ENCODE assay signal across 19 cellular contexts in genomic region chr5:120740989-120741388, GRCh38.
A peak's percentile ranks its signal among the peaks of the same experiment; 100 is the strongest.
DNase-seq lines count a peak whose midpoint lies in the region; ATAC-seq, FAIRE-seq and TF ChIP-seq lines count a peak whose summit lies in the region.
"Had no signal": no experiment of that assay in that cellular context is flagged by ENCODE, and none has a peak within 500 bp of the region (broad histone marks: within the 10 kb centered on the region; RNA-seq: fewer than 3 reads in every experiment).

No MANE protein-coding gene starts in this region.

- DNase-seq in HepG2 (ENCODE audit: low spot score) (no peak), right lobe of liver (no peak), H1 (ENCODE audit: low read depth in 1 of 2, low spot score in 2 of 2) (no peak), small intestine (no peak)
- DNase-seq in naive thymus-derived CD8-positive, alpha-beta T cell = no peak
- DNase-seq: C1 segment of cervical spinal cord; Calu3; CD4-positive, alpha-beta memory T cell; COR-L47; DMS53; DMS79 treated with DMSO at 0.1 percent for 48 hours; GF-D8; GOT3; H7; HCEC 1CT had no signal

- no peak for TF ChIP-seq CTCF in HepG2 (CRISPR knock-in tag; IDR thresholded peaks at IDR 0.05)
- TF ChIP-seq CTCF in right lobe of liver (IDR thresholded peaks at IDR 0.05) = no peak
- TF ChIP-seq CTCF in H1 (IDR thresholded peaks at IDR 0.05; ENCODE audit: control extremely low read depth in 1 of 3, insufficient read depth in 1 of 3, low read depth in 1 of 3, low read length in 3 of 3) = no peak

- H3K4ac ChIP-seq in H1 (replicated peaks; ENCODE audit: insufficient read length, low read depth, low read length) = no peak overlapping the region

- H2BK12ac ChIP-seq in H1 (ENCODE audit: low read depth, low read length) = no peak overlapping the region

- H2BK5ac ChIP-seq in H1 (ENCODE audit: low read depth, low read length) = no peak overlapping the region

- no peaks in the 10 kb centered on the region for H3K79me1 ChIP-seq in H1 (ENCODE audit: low read depth, low read length)

- H3K4me3 Mint-ChIP-seq in naive thymus-derived CD8-positive, alpha-beta T cell = no peak overlapping the region
- no peak overlapping the region for H3K4me3 Mint-ChIP-seq in activated T-helper 17 cell treated with anti-CD3 and anti-CD28 coated beads, Interleukin-2, amount 50 U/mL, for 72 hours
- H3K4me3 Mint-ChIP-seq: CD4-positive, alpha-beta memory T cell had no signal

- H3K9me3 Mint-ChIP-seq in naive thymus-derived CD8-positive, alpha-beta T cell = peaks cover 0 to 10% (median 5%) of the 10 kb centered on the region in 9 donors
- H3K9me3 Mint-ChIP-seq in activated T-helper 17 cell treated with anti-CD3 and anti-CD28 coated beads, Interleukin-2, amount 50 U/mL, for 72 hours = peaks cover 9% of the 10 kb centered on the region

- H3K23ac ChIP-seq in H1 (ENCODE audit: insufficient read length) = no peak overlapping the region

- intact Hi-C loops in HepG2 (cut with micrococcal nuclease; ENCODE audit: unreplicated experiment) = no loop called here
- intact Hi-C loops in right lobe of liver (cut with DNase I) = no loop called here

- H3K9me3 ChIP-seq in HepG2 (ENCODE audit: low read length) = no peaks in the 10 kb centered on the region
- no peaks in the 10 kb centered on the region for H3K9me3 ChIP-seq in right lobe of liver
- no peaks in the 10 kb centered on the region for H3K9me3 ChIP-seq in H1 (ENCODE audit: insufficient read depth in 2 of 2, low read depth in 1 of 2, low read length in 1 of 2)
- H3K9me3 ChIP-seq in small intestine (ENCODE audit: control insufficient read depth, low read depth) = no peaks in the 10 kb centered on the region

- no peaks in the 10 kb centered on the region for H3K36me3 Mint-ChIP-seq in naive thymus-derived CD8-positive, alpha-beta T cell
- no peaks in the 10 kb centered on the region for H3K36me3 Mint-ChIP-seq in activated T-helper 17 cell treated with anti-CD3 and anti-CD28 coated beads, Interleukin-2, amount 50 U/mL, for 72 hours (ENCODE audit: low read depth)
- H3K36me3 Mint-ChIP-seq: CD4-positive, alpha-beta memory T cell had no signal

- H2BK15ac ChIP-seq in H1 (ENCODE audit: low read length) = no peak overlapping the region

- H4K91ac ChIP-seq in H1 (replicated peaks; ENCODE audit: insufficient read length, low read length) = no peak overlapping the region

- H2AFZ ChIP-seq in HepG2 (ENCODE audit: low read length) = no peak overlapping the region
- H2AFZ ChIP-seq in H1 (ENCODE audit: low read length) = no peak overlapping the region

- in situ Hi-C loops in HepG2 (cut with HindIII; ENCODE audit: extremely low pct_ligation_motif_present, low pct_unique_long_range_greater_than_20kb) = no loop called here

- CTCF ChIA-PET in HepG2 (lab: Yijun Ruan, JAX; ENCODE audit: low intra/inter-chr PET ratio, low total read pairs) = no interaction called here
- CTCF ChIA-PET in H1 (lab: Charles Lee; ENCODE audit: partially characterized antibody) = interaction anchor here (1.3 kb wide), 1 partner anchor 9 kb away, joined by 3 read pairs; no protein-coding TSS in a partner anchor

- TF ChIP-seq POLR2A in HepG2 (IDR thresholded peaks at IDR 0.05; ENCODE audit: insufficient read depth in 1 of 2, low read depth in 2 of 2, low read length in 2 of 2) (no peak), right lobe of liver (IDR thresholded peaks at IDR 0.05) (no peak), H1 (IDR thresholded peaks at IDR 0.05; ENCODE audit: control extremely low read depth in 1 of 2, low read depth in 2 of 2, low read length in 2 of 2) (no peak)

- H3K4me1 ChIP-seq in HepG2 (ENCODE audit: insufficient read depth, low read length) = no peaks in the 10 kb centered on the region
- no peaks in the 10 kb centered on the region for H3K4me1 ChIP-seq in right lobe of liver
- H3K4me1 ChIP-seq in H1 (replicated peaks in 1 of 4; ENCODE audit: control insufficient read depth in 3 of 4, insufficient read depth in 4 of 4, low read length in 3 of 4) = peaks cover 0 to 2% (median 0%) of the 10 kb centered on the region in 4 experiments; a peak in 1 of 7 replicates
- H3K4me1 ChIP-seq in small intestine (ENCODE audit: control insufficient read depth in 2 of 2, insufficient read depth in 1 of 2, low read depth in 1 of 2, low read length in 1 of 2) = no peaks in the 10 kb centered on the region

- H4K8ac ChIP-seq in H1 (ENCODE audit: extremely low read depth, insufficient read depth, low read length) = no peak overlapping the region

- no peaks in the 10 kb centered on the region for H3K4me1 Mint-ChIP-seq in naive thymus-derived CD8-positive, alpha-beta T cell
- H3K4me1 Mint-ChIP-seq in activated T-helper 17 cell treated with anti-CD3 and anti-CD28 coated beads, Interleukin-2, amount 50 U/mL, for 72 hours = no peaks in the 10 kb centered on the region
- H3K4me1 Mint-ChIP-seq: CD4-positive, alpha-beta memory T cell had no signal

- H2BK20ac ChIP-seq in H1 (ENCODE audit: low read length) = no peak overlapping the region

- no peaks in the 10 kb centered on the region for H3K27me3 Mint-ChIP-seq in naive thymus-derived CD8-positive, alpha-beta T cell
- no peaks in the 10 kb centered on the region for H3K27me3 Mint-ChIP-seq in activated T-helper 17 cell treated with anti-CD3 and anti-CD28 coated beads, Interleukin-2, amount 50 U/mL, for 72 hours
- H3K27me3 Mint-ChIP-seq: CD4-positive, alpha-beta memory T cell had no signal

- H3K36me3 ChIP-seq in HepG2 (replicated peaks in 1 of 2; ENCODE audit: control insufficient read depth in 1 of 2, insufficient read depth in 2 of 2, low read length in 2 of 2) = no peaks in the 10 kb centered on the region
- no peaks in the 10 kb centered on the region for H3K36me3 ChIP-seq in right lobe of liver
- H3K36me3 ChIP-seq in H1 (ENCODE audit: control insufficient read depth in 2 of 4, insufficient read depth in 4 of 4, low read length in 3 of 4) = no peaks in the 10 kb centered on the region
- H3K36me3 ChIP-seq in small intestine (ENCODE audit: control insufficient read depth in 2 of 2, insufficient read depth in 2 of 2, low read length in 2 of 2) = no peaks in the 10 kb centered on the region

- no peak overlapping the region for H4K5ac ChIP-seq in H1 (ENCODE audit: insufficient read length, low read depth, low read length)

- POLR2A ChIA-PET in HepG2 (lab: Yijun Ruan, JAX) (no interaction called here), H1 (lab: Charles Lee; ENCODE audit: partially characterized antibody) (no interaction called here)
- POLR2A ChIA-PET in naive thymus-derived CD8-positive, alpha-beta T cell (lab: Charles Lee) = no interaction called here

- H3K27ac Mint-ChIP-seq in naive thymus-derived CD8-positive, alpha-beta T cell = no peak overlapping the region
- H3K27ac Mint-ChIP-seq in activated T-helper 17 cell treated with anti-CD3 and anti-CD28 coated beads, Interleukin-2, amount 50 U/mL, for 72 hours = no peak overlapping the region
- H3K27ac Mint-ChIP-seq: CD4-positive, alpha-beta memory T cell had no signal

- FAIRE-seq in HepG2 (lab: Jason Lieb, UNC) (no peak), H1 (lab: Jason Lieb, UNC) (no peak), small intestine (lab: Jason Lieb, UNC) (peak; percentile 15)
- FAIRE-seq: GM12891, GM18507 had no signal

- H3K14ac ChIP-seq in H1 (ENCODE audit: insufficient read length) = no peak overlapping the region

- no peaks in the 10 kb centered on the region for H4K20me1 ChIP-seq in HepG2 (ENCODE audit: insufficient read depth, low read length)
- no peaks in the 10 kb centered on the region for H4K20me1 ChIP-seq in H1 (replicated peaks in 1 of 2; ENCODE audit: control insufficient read depth in 1 of 2, insufficient read depth in 2 of 2, low read length in 2 of 2)

- H3K9ac ChIP-seq in HepG2 (ENCODE audit: insufficient read depth, low read depth, low read length) (no peak overlapping the region), H1 (replicated peaks in 1 of 4; ENCODE audit: extremely low read depth in 1 of 4, low read depth in 3 of 4, low read length in 3 of 4) (no peak overlapping the region)

- H2BK120ac ChIP-seq in H1 (replicated peaks; ENCODE audit: low read depth, low read length) = no peak overlapping the region

- H3K4me3 ChIP-seq in HepG2 (replicated peaks in 1 of 3; ENCODE audit: insufficient read depth in 1 of 3, low read depth in 2 of 3, low read length in 3 of 3) (no peak overlapping the region), right lobe of liver (no peak overlapping the region), H1 (ENCODE audit: extremely low read depth in 1 of 4, insufficient read depth in 2 of 4, low read depth in 3 of 4, low read length in 4 of 4) (no peak overlapping the region), small intestine (ENCODE audit: low read depth in 1 of 2, low read length in 2 of 2) (no peak overlapping the region)

- no peak overlapping the region for H2AK5ac ChIP-seq in H1 (ENCODE audit: low read depth, low read length)

- H3K4me2 ChIP-seq in HepG2 (ENCODE audit: low read depth, low read length) = no peak overlapping the region
- no peak overlapping the region for H3K4me2 ChIP-seq in H1 (ENCODE audit: insufficient read depth in 1 of 2, low read depth in 2 of 2, low read length in 2 of 2)

- no peak overlapping the region for H3K18ac ChIP-seq in H1 (ENCODE audit: extremely low read depth, low read length)

- BruUV-seq in HepG2 (replicated peaks; lab: Mats Ljungman, UMichigan) = no TSS peak

- no peak for TF ChIP-seq EP300 in HepG2 (IDR thresholded peaks at IDR 0.05; ENCODE audit: low read depth in 2 of 2, low read length in 2 of 2)
- TF ChIP-seq EP300 in HepG2 (CRISPR knock-in tag; IDR thresholded peaks at IDR 0.05; ENCODE audit: borderline replicate concordance) = no peak
- no peak for TF ChIP-seq EP300 in H1 (IDR thresholded peaks at IDR 0.05; ENCODE audit: borderline replicate concordance in 1 of 2, low read depth in 2 of 2, low read length in 2 of 2)

- no peaks in the 10 kb centered on the region for H3K27me3 ChIP-seq in HepG2 (ENCODE audit: control insufficient read depth in 1 of 2, insufficient read depth in 2 of 2, low read length in 2 of 2)
- no peaks in the 10 kb centered on the region for H3K27me3 ChIP-seq in right lobe of liver
- no peaks in the 10 kb centered on the region for H3K27me3 ChIP-seq in H1 (replicated peaks in 1 of 4; ENCODE audit: control insufficient read depth in 3 of 4, extremely low read depth in 1 of 4, insufficient read depth in 3 of 4, low read length in 3 of 4)
- no peaks in the 10 kb centered on the region for H3K27me3 ChIP-seq in small intestine (ENCODE audit: control insufficient read depth in 2 of 2, insufficient read depth in 2 of 2, low read length in 2 of 2)

- H3K23me2 ChIP-seq in H1 (ENCODE audit: low read depth, low read length) = no peaks in the 10 kb centered on the region

- TF ChIP-seq RAD21 in HepG2 (CRISPR knock-in tag; IDR thresholded peaks at IDR 0.05) (no peak), H1 (IDR thresholded peaks at IDR 0.05 in 1 of 2, conservative IDR thresholded peaks at IDR 0.05 in 1 of 2; ENCODE audit: low read depth in 2 of 2, low read length in 2 of 2) (no peak)

- no peak overlapping the region for H3K56ac ChIP-seq in H1 (replicated peaks; ENCODE audit: insufficient read length, low read depth, low read length)

- ATAC-seq in HepG2 (no peak), right lobe of liver (no peak)
- no peak for ATAC-seq in naive thymus-derived CD8-positive, alpha-beta T cell
- no peak for ATAC-seq in activated T-helper 17 cell treated with anti-CD3 and anti-CD28 coated beads, Interleukin-2, amount 50 U/mL, for 72 hours (replicated peaks)

- H3K79me2 ChIP-seq in HepG2 (ENCODE audit: insufficient read depth, low read length) = no peaks in the 10 kb centered on the region
- no peaks in the 10 kb centered on the region for H3K79me2 ChIP-seq in H1 (ENCODE audit: control insufficient read depth in 1 of 2, insufficient read depth in 2 of 2, low read length in 2 of 2)

- H3K27ac ChIP-seq in HepG2 (ENCODE audit: extremely low read length, insufficient read depth, low read length) = no peak overlapping the region
- H3K27ac ChIP-seq in right lobe of liver = no peak overlapping the region
- H3K27ac ChIP-seq in H1 (ENCODE audit: low read depth, low read length) = no peak overlapping the region
- no peak overlapping the region for H3K27ac ChIP-seq in small intestine (ENCODE audit: low read depth in 1 of 2, low read length in 1 of 2)
- H3K27ac ChIP-seq: 22Rv1 had no signal

Comparison
In these comparisons a context has a peak if more than half of its experiments do, and no peak if none do; other contexts are left out.
1. Of the 41 proteins assayed by ChIP-seq in both HepG2 and H1: peak only in HepG2: none; only in H1: none; in both: MAFK; in neither: 40.